2 cellular contexts compared by ENCODE assay signal in the genomic region with DNA sequence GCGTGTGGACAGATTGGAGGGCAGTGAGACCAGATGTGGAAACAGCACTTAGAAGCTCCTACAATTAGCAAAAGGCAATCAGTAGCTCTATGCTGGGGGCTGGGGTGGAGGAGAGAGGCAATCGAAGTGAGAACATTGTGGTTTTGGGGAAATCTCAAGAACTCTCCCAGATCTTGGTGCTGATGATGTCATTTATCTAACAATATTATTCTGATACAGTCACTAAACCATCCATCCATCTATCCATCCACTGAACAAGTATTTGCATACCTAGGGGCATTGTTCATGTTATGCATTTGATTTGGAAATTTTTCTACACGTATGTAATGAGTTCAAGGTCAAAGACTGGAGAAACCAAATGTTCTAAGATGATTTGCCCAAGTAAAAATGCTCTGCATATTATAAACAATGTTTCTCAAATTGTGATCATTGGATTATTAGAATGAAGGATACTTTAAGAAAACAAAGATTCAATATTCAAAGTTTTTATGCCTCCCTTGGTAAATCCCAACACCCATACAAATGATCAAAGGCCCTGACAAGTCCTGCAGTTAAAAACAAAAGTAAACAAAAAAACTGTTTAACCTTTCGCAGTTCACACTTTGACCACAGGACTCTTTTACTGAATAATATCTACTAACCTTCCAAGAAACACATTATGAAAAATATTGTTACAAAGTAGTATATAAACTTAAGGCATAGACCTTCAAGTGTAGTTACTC.
A peak's percentile ranks its signal among the peaks of the same experiment; 100 is the strongest.
TF ChIP-seq lines count a peak whose summit lies in the region.

No MANE protein-coding gene starts in this region.

TF ChIP-seq in GM23338, 12 proteins besides CTCF, POLR2A, EP300 and RAD21:
- TF ChIP-seq EZH2phosphoT487 (IDR thresholded peaks at IDR 0.05; ENCODE audit: unreplicated experiment) = no peak
- TF ChIP-seq JUNB (IDR thresholded peaks at IDR 0.05; ENCODE audit: unreplicated experiment) = no peak
- TF ChIP-seq CREB1 (CRISPR knock-in tag; IDR thresholded peaks at IDR 0.05; ENCODE audit: low read depth) = no peak
- TF ChIP-seq ZNF114 (CRISPR knock-in tag; IDR thresholded peaks at IDR 0.05) = no peak
- TF ChIP-seq STAT1 (IDR thresholded peaks at IDR 0.05; ENCODE audit: unreplicated experiment) = no peak
- TF ChIP-seq, protein P1, sequence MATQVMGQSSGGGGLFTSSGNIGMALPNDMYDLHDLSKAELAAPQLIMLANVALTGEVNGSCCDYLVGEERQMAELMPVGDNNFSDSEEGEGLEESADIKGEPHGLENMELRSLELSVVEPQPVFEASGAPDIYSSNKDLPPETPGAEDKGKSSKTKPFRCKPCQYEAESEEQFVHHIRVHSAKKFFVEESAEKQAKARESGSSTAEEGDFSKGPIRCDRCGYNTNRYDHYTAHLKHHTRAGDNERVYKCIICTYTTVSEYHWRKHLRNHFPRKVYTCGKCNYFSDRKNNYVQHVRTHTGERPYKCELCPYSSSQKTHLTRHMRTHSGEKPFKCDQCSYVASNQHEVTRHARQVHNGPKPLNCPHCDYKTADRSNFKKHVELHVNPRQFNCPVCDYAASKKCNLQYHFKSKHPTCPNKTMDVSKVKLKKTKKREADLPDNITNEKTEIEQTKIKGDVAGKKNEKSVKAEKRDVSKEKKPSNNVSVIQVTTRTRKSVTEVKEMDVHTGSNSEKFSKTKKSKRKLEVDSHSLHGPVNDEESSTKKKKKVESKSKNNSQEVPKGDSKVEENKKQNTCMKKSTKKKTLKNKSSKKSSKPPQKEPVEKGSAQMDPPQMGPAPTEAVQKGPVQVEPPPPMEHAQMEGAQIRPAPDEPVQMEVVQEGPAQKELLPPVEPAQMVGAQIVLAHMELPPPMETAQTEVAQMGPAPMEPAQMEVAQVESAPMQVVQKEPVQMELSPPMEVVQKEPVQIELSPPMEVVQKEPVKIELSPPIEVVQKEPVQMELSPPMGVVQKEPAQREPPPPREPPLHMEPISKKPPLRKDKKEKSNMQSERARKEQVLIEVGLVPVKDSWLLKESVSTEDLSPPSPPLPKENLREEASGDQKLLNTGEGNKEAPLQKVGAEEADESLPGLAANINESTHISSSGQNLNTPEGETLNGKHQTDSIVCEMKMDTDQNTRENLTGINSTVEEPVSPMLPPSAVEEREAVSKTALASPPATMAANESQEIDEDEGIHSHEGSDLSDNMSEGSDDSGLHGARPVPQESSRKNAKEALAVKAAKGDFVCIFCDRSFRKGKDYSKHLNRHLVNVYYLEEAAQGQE (IDR thresholded peaks at IDR 0.05; ENCODE audit: unreplicated experiment) = no peak
- no peak for TF ChIP-seq NANOG (IDR thresholded peaks at IDR 0.05; ENCODE audit: borderline replicate concordance)
- TF ChIP-seq, protein P2, sequence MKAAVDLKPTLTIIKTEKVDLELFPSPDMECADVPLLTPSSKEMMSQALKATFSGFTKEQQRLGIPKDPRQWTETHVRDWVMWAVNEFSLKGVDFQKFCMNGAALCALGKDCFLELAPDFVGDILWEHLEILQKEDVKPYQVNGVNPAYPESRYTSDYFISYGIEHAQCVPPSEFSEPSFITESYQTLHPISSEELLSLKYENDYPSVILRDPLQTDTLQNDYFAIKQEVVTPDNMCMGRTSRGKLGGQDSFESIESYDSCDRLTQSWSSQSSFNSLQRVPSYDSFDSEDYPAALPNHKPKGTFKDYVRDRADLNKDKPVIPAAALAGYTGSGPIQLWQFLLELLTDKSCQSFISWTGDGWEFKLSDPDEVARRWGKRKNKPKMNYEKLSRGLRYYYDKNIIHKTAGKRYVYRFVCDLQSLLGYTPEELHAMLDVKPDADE (IDR thresholded peaks at IDR 0.05) = no peak
- TF ChIP-seq POLR2AphosphoS5 (IDR thresholded peaks at IDR 0.05; ENCODE audit: low read depth) = no peak
- no peak for TF ChIP-seq EZH2 (IDR thresholded peaks at IDR 0.05; ENCODE audit: low read depth, unreplicated experiment)

TF ChIP-seq in GM12878, 131 proteins besides CTCF, POLR2A, EP300 and RAD21:
- TF ChIP-seq ATF7 (IDR thresholded peaks at IDR 0.05; ENCODE audit: low read depth) = peak; percentile 72
- TF ChIP-seq, protein P3, sequence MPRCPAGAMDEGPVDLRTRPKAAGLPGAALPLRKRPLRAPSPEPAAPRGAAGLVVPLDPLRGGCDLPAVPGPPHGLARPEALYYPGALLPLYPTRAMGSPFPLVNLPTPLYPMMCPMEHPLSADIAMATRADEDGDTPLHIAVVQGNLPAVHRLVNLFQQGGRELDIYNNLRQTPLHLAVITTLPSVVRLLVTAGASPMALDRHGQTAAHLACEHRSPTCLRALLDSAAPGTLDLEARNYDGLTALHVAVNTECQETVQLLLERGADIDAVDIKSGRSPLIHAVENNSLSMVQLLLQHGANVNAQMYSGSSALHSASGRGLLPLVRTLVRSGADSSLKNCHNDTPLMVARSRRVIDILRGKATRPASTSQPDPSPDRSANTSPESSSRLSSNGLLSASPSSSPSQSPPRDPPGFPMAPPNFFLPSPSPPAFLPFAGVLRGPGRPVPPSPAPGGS (IDR thresholded peaks at IDR 0.05; ENCODE audit: borderline replicate concordance, insufficient read depth, low read depth, low read length, poor library complexity, severe bottlenecking) = no peak
